Comparison of ENCODE assay signal across 21 cellular contexts in the genomic region with DNA sequence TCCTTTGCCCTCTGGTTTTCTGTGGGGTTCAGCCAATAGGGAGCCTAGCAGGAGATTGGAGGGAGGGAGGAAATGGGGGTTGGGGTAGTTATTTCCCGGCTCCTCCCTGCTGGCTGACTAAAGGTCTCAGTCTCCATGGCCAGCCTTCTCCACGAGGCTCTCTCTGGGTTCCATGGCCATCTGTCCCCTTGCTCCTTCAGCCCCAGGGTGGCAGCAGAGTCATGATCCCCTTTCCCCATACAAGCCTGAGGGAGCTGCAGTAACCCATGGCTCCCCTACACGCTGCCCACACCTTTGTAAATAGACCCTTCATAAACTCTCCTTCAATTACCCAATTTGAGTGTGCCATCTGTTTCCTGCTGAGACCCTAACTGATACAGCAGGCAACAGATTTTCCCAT.
"Had no signal": no experiment of that assay in that cellular context is flagged by ENCODE, and none has a peak within 500 bp of the region (broad histone marks: within the 10 kb centered on the region; RNA-seq: fewer than 3 reads in every experiment).

No MANE protein-coding gene starts in this region.

- H3K9me3 ChIP-seq: sigmoid colon, testis had no signal

- DNase-seq: activated CD8-positive, alpha-beta memory T cell treated with anti-CD3 and anti-CD28 coated beads for 24 hours; activated CD8-positive, alpha-beta memory T cell treated with anti-CD3 and anti-CD28 coated beads, Interleukin-2, amount 50 U/mL, for 4 hours; activated T-cell treated with anti-CD3 and anti-CD28 coated beads, Interleukin-2, amount 50 U/mL, for 24 hours; caudate nucleus; effector CD4-positive, alpha-beta T cell; erythroblast; foreskin fibroblast; immature natural killer cell; naive thymus-derived CD4-positive, alpha-beta T cell; sigmoid colon; stimulated activated CD4-positive, alpha-beta T cell treated with anti-CD3 and anti-CD28 coated beads, Interleukin-15, amount 100 ng/mL, for 24 hours; stimulated activated CD8-positive, alpha-beta memory T cell treated with anti-CD3 and anti-CD28 coated beads, Interleukin-4, amount 100 ng/mL, for 48 hours; stimulated activated naive B cell treated with anti-CD40 and anti-IgM and Interleukin-4, amounts not matched to agents 10 μg/mL and 1 μg/mL and 100 μg/mL, for 72 hours; testis; trophoblast cell had no signal

- ATAC-seq: activated naive CD4-positive, alpha-beta T cell treated with anti-CD3 and anti-CD28 coated beads, Interleukin-2, amount 50 U/mL, for 72 hours; activated T-helper 17 cell treated with anti-CD3 and anti-CD28 coated beads, Interleukin-2, amount 50 U/mL, for 72 hours; left lobe of liver; naive thymus-derived CD4-positive, alpha-beta T cell; stimulated activated naive B cell treated with anti-CD40 and anti-IgM and Interleukin-4, amounts not matched to agents 10 μg/mL and 1 μg/mL and 100 μg/mL, for 72 hours; WTC11 had no signal

- H3K36me3 ChIP-seq: sigmoid colon had no signal

- H3K27ac ChIP-seq: sigmoid colon, testis had no signal

- H3K4me1 ChIP-seq: sigmoid colon, testis had no signal

- H3K4me3 ChIP-seq: lung, sigmoid colon, smooth muscle cell, testis had no signal

- H3K27me3 ChIP-seq: testis had no signal
